Comparison of ENCODE assay signal across 8 cellular contexts in genomic region chr5:135488727-135489465, GRCh38. TPM values are rescaled to one million over a fixed set of nuclear protein-coding genes. Genes with fewer than 3 reads are reported as not detected.
DNase-seq lines count a peak whose midpoint lies in the region; ATAC-seq and TF ChIP-seq lines count a peak whose summit lies in the region.

No MANE protein-coding gene starts in this region.

- H3K27ac ChIP-seq in BLaER1 (no peak overlapping the region), adrenal gland (no peak overlapping the region), hepatocyte (no peak overlapping the region)

- H3K4me3 ChIP-seq in BLaER1 (peak overlapping the region; percentile 41), adrenal gland (peak overlapping the region in 1 of 4 donors; percentile 39), hepatocyte (peak overlapping the region; percentile 0)

- H3K4me3 Mint-ChIP-seq in activated T-helper 2 cell treated with anti-CD3 and anti-CD28 coated beads, Interferon-gamma antibody, Interleukin-2, Interleukin-4, amounts not matched to agents 10 μg/mL and 5 μg/mL and 100 μg/mL, durations not matched to agents 14 hours and 24 hours and 36 hours (ENCODE audit: low read depth), result no peak overlapping the region

- TF ChIP-seq CTCF in adrenal gland (IDR thresholded peaks at IDR 0.05) (no peak), hepatocyte (IDR thresholded peaks at IDR 0.05; ENCODE audit: poor library complexity) (no peak)

- no peaks in the 10 kb centered on the region for H3K36me3 Mint-ChIP-seq in activated T-helper 2 cell treated with anti-CD3 and anti-CD28 coated beads, Interferon-gamma antibody, Interleukin-2, Interleukin-4, amounts not matched to agents 10 μg/mL and 5 μg/mL and 100 μg/mL, durations not matched to agents 14 hours and 24 hours and 36 hours (ENCODE audit: low read depth)

- intact Hi-C loops in adrenal gland (cut with DNase I), result no loop called here
- intact Hi-C loops in activated T-helper 2 cell treated with anti-CD3 and anti-CD28 coated beads, Interferon-gamma antibody, Interleukin-2, Interleukin-4, amounts not matched to agents 10 μg/mL and 5 μg/mL and 100 μg/mL, durations not matched to agents 14 hours and 24 hours and 36 hours (cut with micrococcal nuclease), result loop anchor here (2.0 kb wide), 1 partner anchor 46 kb away; the partner anchor contains the start of gene NEUROG1

- WGBS in adrenal gland, 4 donors, result 5 to 10% (median 8%) methylated on average over 18 to 44 of the region's 44 CpGs
- 2% methylated on average over 43 of the region's 44 CpGs for WGBS in hepatocyte (ENCODE audit: low lambda C conversion rate, missing lambda C conversion rate)

- H3K9me3 ChIP-seq in BLaER1, result peaks cover 11% of the 10 kb centered on the region; the same call in 1 of the 2 replicates
- no peaks in the 10 kb centered on the region for H3K9me3 ChIP-seq in adrenal gland (replicated peaks in 1 of 3)
- H3K9me3 ChIP-seq in hepatocyte (ENCODE audit: low read depth), result no peaks in the 10 kb centered on the region

- H3K9me3 Mint-ChIP-seq in activated T-helper 2 cell treated with anti-CD3 and anti-CD28 coated beads, Interferon-gamma antibody, Interleukin-2, Interleukin-4, amounts not matched to agents 10 μg/mL and 5 μg/mL and 100 μg/mL, durations not matched to agents 14 hours and 24 hours and 36 hours, result no peaks in the 10 kb centered on the region

- peaks cover 71% of the 10 kb centered on the region for H3K27me3 Mint-ChIP-seq in activated T-helper 2 cell treated with anti-CD3 and anti-CD28 coated beads, Interferon-gamma antibody, Interleukin-2, Interleukin-4, amounts not matched to agents 10 μg/mL and 5 μg/mL and 100 μg/mL, durations not matched to agents 14 hours and 24 hours and 36 hours (ENCODE audit: low read depth)

- no peak overlapping the region for H2AFZ ChIP-seq in hepatocyte

- H3K4me1 Mint-ChIP-seq in activated T-helper 2 cell treated with anti-CD3 and anti-CD28 coated beads, Interferon-gamma antibody, Interleukin-2, Interleukin-4, amounts not matched to agents 10 μg/mL and 5 μg/mL and 100 μg/mL, durations not matched to agents 14 hours and 24 hours and 36 hours (ENCODE audit: low read depth), result peaks cover 2% of the 10 kb centered on the region

- H3K9me2 ChIP-seq in hepatocyte (replicated peaks; ENCODE audit: insufficient read depth), result no peaks in the 10 kb centered on the region

- no peak for TF ChIP-seq POLR2A in adrenal gland (IDR thresholded peaks at IDR 0.05)

- DNase-seq in NCI-H1092 treated with DMSO at 0.1 percent for 48 hours (lab: John Stamatoyannopoulos, UW), result peak; percentile 71
- peak in 6 of 7 donors; percentile 24 to 56 (median 43) for DNase-seq in adrenal gland
- DNase-seq in hepatocyte (ENCODE audit: low spot score), result peak; percentile 56
- peak; percentile 17 for DNase-seq in smooth muscle cell of the brain vasculature (ENCODE audit: low read depth, low spot score)
- DNase-seq in activated T-helper 2 cell treated with anti-CD3 and anti-CD28 coated beads, Interferon-gamma antibody, Interleukin-2, Interleukin-4, amounts not matched to agents 10 μg/mL and 5 μg/mL and 100 μg/mL, durations not matched to agents 14 hours and 24 hours and 36 hours (ENCODE audit: low spot score), result no peak

- H3K4me2 ChIP-seq in BLaER1, result peak overlapping the region; percentile 66
- peak overlapping the region; percentile 93 for H3K4me2 ChIP-seq in hepatocyte

- H3K36me3 ChIP-seq in BLaER1 (no peaks in the 10 kb centered on the region), adrenal gland (replicated peaks in 1 of 2) (no peaks in the 10 kb centered on the region), hepatocyte (replicated peaks; ENCODE audit: insufficient read depth, low read depth) (no peaks in the 10 kb centered on the region)

- peaks cover 86% of the 10 kb centered on the region for H3K27me3 ChIP-seq in BLaER1
- H3K27me3 ChIP-seq in adrenal gland, result peaks cover 36% of the 10 kb centered on the region
- H3K27me3 ChIP-seq in hepatocyte, result peaks cover 89% of the 10 kb centered on the region

- no peak overlapping the region for H3K9ac ChIP-seq in BLaER1

- H4K20me1 ChIP-seq in BLaER1 (peaks cover 37% of the 10 kb centered on the region), hepatocyte (ENCODE audit: insufficient read depth, poor library complexity, severe bottlenecking) (no peaks in the 10 kb centered on the region)

- ATAC-seq in HG03571 (IDR thresholded peaks at IDR 0.05; ENCODE audit: unreplicated experiment), result no peak
- no peak for ATAC-seq in HG03342 (IDR thresholded peaks at IDR 0.05; ENCODE audit: unreplicated experiment)

- no peak overlapping the region for H3K27ac Mint-ChIP-seq in activated T-helper 2 cell treated with anti-CD3 and anti-CD28 coated beads, Interferon-gamma antibody, Interleukin-2, Interleukin-4, amounts not matched to agents 10 μg/mL and 5 μg/mL and 100 μg/mL, durations not matched to agents 14 hours and 24 hours and 36 hours

- no peaks in the 10 kb centered on the region for H3K79me2 ChIP-seq in hepatocyte

- H3K4me1 ChIP-seq in BLaER1 (peaks cover 20% of the 10 kb centered on the region), adrenal gland (replicated peaks in 1 of 2) (peaks cover 0 to 10% of the 10 kb centered on the region in 2 donors), hepatocyte (ENCODE audit: insufficient read depth) (peaks cover 34% of the 10 kb centered on the region)

RNA-seq across cellular contexts. Expression of gene TIFAB, which starts 36.7 kb away (rescaled TPM):
- total RNA-seq in adrenal gland, result not detected
- polyA plus RNA-seq in adrenal gland, result under 1 TPM in 1 of 3 donors, not detected in 2; 0.08 TPM
- not detected in 2 replicates for total RNA-seq in hepatocyte
- not detected in 2 replicates for polyA plus RNA-seq in hepatocyte
- not detected in 2 replicates for total RNA-seq in activated T-helper 2 cell treated with anti-CD3 and anti-CD28 coated beads, Interferon-gamma antibody, Interleukin-2, Interleukin-4, amounts not matched to agents 10 μg/mL and 5 μg/mL and 100 μg/mL, durations not matched to agents 14 hours and 24 hours and 36 hours

RNA-seq across cellular contexts. Expression of gene DCANP1, which starts 41.7 kb away (rescaled TPM):
- total RNA-seq in adrenal gland (not detected), hepatocyte (not detected in 2 replicates)
- polyA plus RNA-seq in adrenal gland (under 1 TPM in 1 of 3 donors, not detected in 2; 0.08 TPM), hepatocyte (not detected in 2 replicates)
- not detected in 2 replicates for total RNA-seq in activated T-helper 2 cell treated with anti-CD3 and anti-CD28 coated beads, Interferon-gamma antibody, Interleukin-2, Interleukin-4, amounts not matched to agents 10 μg/mL and 5 μg/mL and 100 μg/mL, durations not matched to agents 14 hours and 24 hours and 36 hours

RNA-seq across cellular contexts. Expression of gene NEUROG1, which starts 46.9 kb away (rescaled TPM):
- total RNA-seq in adrenal gland (not detected), hepatocyte (not detected in 2 replicates)
- polyA plus RNA-seq in adrenal gland (not detected), hepatocyte (not detected in 2 replicates)
- total RNA-seq in activated T-helper 2 cell treated with anti-CD3 and anti-CD28 coated beads, Interferon-gamma antibody, Interleukin-2, Interleukin-4, amounts not matched to agents 10 μg/mL and 5 μg/mL and 100 μg/mL, durations not matched to agents 14 hours and 24 hours and 36 hours, result not detected in 2 replicates
